ENCODE assay signal across 13 cellular contexts in the genomic region with DNA sequence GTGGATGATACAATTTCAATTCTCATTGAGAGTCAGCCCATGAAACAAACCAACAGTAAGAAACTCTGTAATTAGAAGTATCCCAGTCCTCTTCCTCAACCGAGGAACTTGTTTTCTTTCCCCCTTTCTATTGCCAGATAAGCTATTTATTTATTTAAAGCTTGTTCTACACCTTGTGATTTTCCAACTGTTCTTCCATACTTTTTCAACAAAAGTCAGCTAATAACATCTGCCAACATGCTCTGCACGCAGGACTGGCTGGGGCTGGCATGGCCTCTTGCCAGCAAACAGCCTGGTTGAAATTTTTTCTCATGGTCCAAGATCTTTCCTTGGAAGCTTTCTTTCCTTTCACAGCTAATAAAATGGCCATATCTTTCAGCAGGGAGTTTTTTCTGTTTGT. TPM values are rescaled to one million over a fixed set of nuclear protein-coding genes. Genes with fewer than 3 reads are reported as not detected.
DNase-seq lines count a peak whose midpoint lies in the region; ATAC-seq and TF ChIP-seq lines count a peak whose summit lies in the region.
"Had no signal": no experiment of that assay in that cellular context is flagged by ENCODE, and none has a peak within 500 bp of the region (broad histone marks: within the 10 kb centered on the region; RNA-seq: fewer than 3 reads in every experiment).

No MANE protein-coding gene starts in this region.

- peaks cover 37% of the 10 kb centered on the region for H3K4me1 Mint-ChIP-seq in brain
- peaks cover 20% of the 10 kb centered on the region for H3K4me1 Mint-ChIP-seq in osteocyte (ENCODE audit: unreplicated experiment)
- H3K4me1 Mint-ChIP-seq in HFFc6 (ENCODE audit: low read depth), result peaks cover 15% of the 10 kb centered on the region

- TF ChIP-seq CTCF in NB4 (IDR thresholded peaks at IDR 0.05; ENCODE audit: low read depth, low read length) (no peak), brain (conservative IDR thresholded peaks at IDR 0.05) (no peak), osteocyte (IDR thresholded peaks at IDR 0.05) (no peak), HFFc6 (IDR thresholded peaks at IDR 0.05) (no peak)

- H3K27ac Mint-ChIP-seq in brain (peak overlapping the region; percentile 30 to 91 (median 78)), osteocyte (ENCODE audit: unreplicated experiment) (peak overlapping the region; percentile 21), HFFc6 (no peak overlapping the region)
- H3K27ac Mint-ChIP-seq: activated CD4-positive, alpha-beta T cell treated with anti-CD3 and anti-CD28 coated beads for 36 hours had no signal

- H3K4me3 Mint-ChIP-seq in brain (peak overlapping the region; percentile 81 to 91 (median 90)), osteocyte (ENCODE audit: unreplicated experiment) (no peak overlapping the region), HFFc6 (no peak overlapping the region)

- H3K4me3 ChIP-seq in NB4 (ENCODE audit: low read depth, low read length), result peak overlapping the region; percentile 75

- DNase-seq in COR-L47 (lab: John Stamatoyannopoulos, UW) (peak; percentile 10), NB4 (ENCODE audit: low read depth) (peak; percentile 31), osteocyte (ENCODE audit: extremely low spot score, unreplicated experiment) (no peak), HFFc6 (no peak), HUDEP-2 (lab: John Stamatoyannopoulos, UW; ENCODE audit: unreplicated experiment in 76 of 76) (no peak)
- DNase-seq: activated gamma-delta T cell treated with Interleukin-2 at 50 U/mL for 16 hours; cortex of kidney; NCI-H526 treated with DMSO at 0.1 percent for 48 hours; stimulated activated CD4-positive, alpha-beta T cell treated with anti-CD3 and anti-CD28 coated beads, Interleukin-4, amount 100 ng/mL, for 1 hour; stimulated activated naive CD8-positive, alpha-beta T cell treated with anti-CD3 and anti-CD28 coated beads, Interleukin-15, Interleukin-2, amounts not matched to agents 100 U/mL and 50 U/mL, for 24 hours had no signal

- H3K27me3 Mint-ChIP-seq in brain, result peaks cover 4% of the 10 kb centered on the region
- no peaks in the 10 kb centered on the region for H3K27me3 Mint-ChIP-seq in osteocyte (ENCODE audit: unreplicated experiment)
- peaks cover 4% of the 10 kb centered on the region for H3K27me3 Mint-ChIP-seq in HFFc6 (ENCODE audit: insufficient read depth)
- H3K27me3 Mint-ChIP-seq: activated CD4-positive, alpha-beta T cell treated with anti-CD3 and anti-CD28 coated beads for 36 hours had no signal

- H3K9me3 Mint-ChIP-seq in brain (no peaks in the 10 kb centered on the region), osteocyte (ENCODE audit: unreplicated experiment) (no peaks in the 10 kb centered on the region), HFFc6 (no peaks in the 10 kb centered on the region)

- H3K36me3 Mint-ChIP-seq in brain (no peaks in the 10 kb centered on the region), osteocyte (ENCODE audit: unreplicated experiment) (no peaks in the 10 kb centered on the region), HFFc6 (ENCODE audit: low read depth) (no peaks in the 10 kb centered on the region)

- no peak for TF ChIP-seq POLR2A in NB4 (IDR thresholded peaks at IDR 0.05; ENCODE audit: extremely low read depth, insufficient read length)

- no peak for ATAC-seq in GM19463 (IDR thresholded peaks at IDR 0.05; ENCODE audit: unreplicated experiment)
- ATAC-seq: activated CD4-positive, alpha-beta T cell treated with anti-CD3 and anti-CD28 coated beads for 36 hours; stimulated activated naive CD8-positive, alpha-beta T cell treated with anti-CD3 and anti-CD28 coated beads, Interleukin-15, Interleukin-2, amounts not matched to agents 100 U/mL and 50 U/mL, for 24 hours had no signal

RNA-seq across cellular contexts. Expression of a gene that starts 2.9 kb away (rescaled TPM):
- polyA plus RNA-seq in brain (ENCODE audit: insufficient read depth, low read depth, low replicate concordance), result 33.7 TPM
- 49.1 and 52.3 TPM in 2 replicates for total RNA-seq in osteocyte
- total RNA-seq in HFFc6 (2021; fragmentation: NEBNext Ultra II Directional; extraction: Animal tissue kit (Norgen Biotek cat#: 25700)), result 10 to 100 TPM in 1 of 6 experiments, 1 to 10 TPM in 5; 5.2 to 11.1 (median 5.5) TPM

Comparison
In these comparisons a context has a peak if more than half of its experiments do, and no peak if none do; other contexts are left out.
1. DNase-seq: peak in COR-L47 (single experiment) and NB4 (single experiment); none in osteocyte (single experiment), HFFc6 (single experiment) and HUDEP-2 (0 of 76).
2. H3K4me3 Mint-ChIP-seq: peak in brain (5 of 5); none in osteocyte (single experiment) and HFFc6 (single experiment).